14 cellular contexts compared by ENCODE assay signal in the genomic region with DNA sequence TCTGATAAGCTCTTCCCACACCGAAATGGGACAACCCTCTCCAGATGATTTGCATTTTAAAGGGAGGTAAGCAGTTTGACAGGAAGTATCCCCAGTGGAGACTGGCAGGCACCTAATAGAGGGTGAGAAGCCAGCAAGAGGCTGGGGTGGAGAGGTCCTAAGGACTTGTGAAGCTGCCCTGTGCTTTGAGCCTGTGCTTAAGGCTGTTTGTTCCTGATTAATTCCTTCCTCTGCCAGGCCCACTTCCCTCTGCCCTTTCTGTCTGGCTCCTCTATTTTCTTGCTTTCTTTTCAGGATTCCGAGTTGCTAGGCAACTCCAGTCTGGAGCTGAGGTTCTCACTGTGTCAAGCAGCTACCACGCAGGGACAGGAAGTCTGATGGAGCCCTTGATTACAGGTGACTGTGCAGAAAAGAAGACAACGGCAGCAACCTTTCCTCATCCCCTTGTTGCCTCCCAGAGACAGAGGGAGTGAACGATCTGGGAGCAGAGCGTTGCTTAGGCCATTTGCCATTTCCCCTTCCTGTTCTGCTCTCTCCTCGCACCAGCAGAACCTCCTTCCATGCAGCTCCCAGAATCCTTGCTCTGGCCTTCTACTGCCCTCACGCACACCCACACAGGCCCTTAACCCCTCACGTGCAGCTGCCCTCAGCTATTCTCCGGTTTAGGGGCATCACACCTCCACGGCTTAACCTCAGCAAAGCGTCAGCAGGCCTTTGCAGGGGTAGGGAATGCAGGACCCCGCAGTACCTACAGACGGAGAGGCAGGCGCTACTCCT.
A peak's percentile ranks its signal among the peaks of the same experiment; 100 is the strongest.
DNase-seq lines count a peak whose midpoint lies in the region; ATAC-seq lines count a peak whose summit lies in the region.
"Had no signal": no experiment of that assay in that cellular context is flagged by ENCODE, and none has a peak within 500 bp of the region (broad histone marks: within the 10 kb centered on the region; RNA-seq: fewer than 3 reads in every experiment).

No MANE protein-coding gene starts in this region.

- H3K9me3 ChIP-seq in neuronal stem cell (replicated peaks in 1 of 2; ENCODE audit: control insufficient read depth in 2 of 2, insufficient read depth in 1 of 2, low read depth in 1 of 2, low read length in 2 of 2), result no peaks in the 10 kb centered on the region
- H3K9me3 ChIP-seq: pancreas had no signal

- H3K27ac ChIP-seq in neuronal stem cell (replicated peaks; ENCODE audit: low read length), result peak overlapping the region; percentile 52
- H3K27ac ChIP-seq: C4-2B, HL-60, pancreas had no signal

- no peaks in the 10 kb centered on the region for H3K79me1 ChIP-seq in neuronal stem cell (ENCODE audit: low read depth, low read length)

- no peaks in the 10 kb centered on the region for H3K36me3 ChIP-seq in neuronal stem cell (replicated peaks in 1 of 2; ENCODE audit: control insufficient read depth in 2 of 2, insufficient read depth in 2 of 2, low read length in 2 of 2)
- H3K36me3 ChIP-seq: pancreas had no signal

- peak overlapping the region; percentile 79 for H2BK15ac ChIP-seq in neuronal stem cell (ENCODE audit: low read length)

- ATAC-seq in HG02870 (IDR thresholded peaks at IDR 0.05; ENCODE audit: unreplicated experiment), result no peak
- ATAC-seq: left cardiac atrium; stimulated activated naive B cell treated with anti-CD40 and anti-IgM and Interleukin-4, amounts not matched to agents 10 μg/mL and 1 μg/mL and 100 μg/mL, for 72 hours had no signal

- peak overlapping the region; percentile 93 for H2BK12ac ChIP-seq in neuronal stem cell (ENCODE audit: low read length)

- peak overlapping the region; percentile 60 for H4K91ac ChIP-seq in neuronal stem cell (ENCODE audit: low read depth, low read length, poor library complexity)

- H2BK120ac ChIP-seq in neuronal stem cell (ENCODE audit: low read depth, low read length), result no peak overlapping the region

- peak overlapping the region; percentile 33 for H4K8ac ChIP-seq in neuronal stem cell (ENCODE audit: low read depth, low read length)

- WGBS in neuronal stem cell (ENCODE audit: extremely low coverage in 2 of 2, insufficient read length in 2 of 2, insufficient replicate concordance in 1 of 2), 2 donors, result no CpG with 5 or more reads among the region's 15 CpGs

- no peaks in the 10 kb centered on the region for H3K27me3 ChIP-seq in neuronal stem cell (ENCODE audit: control insufficient read depth in 3 of 3, insufficient read depth in 3 of 3, low read depth in 1 of 3, low read length in 3 of 3)
- H3K27me3 ChIP-seq: pancreas had no signal

- H3K18ac ChIP-seq in neuronal stem cell (ENCODE audit: low read length), result peak overlapping the region; percentile 90

- H3K23ac ChIP-seq in neuronal stem cell (ENCODE audit: low read depth, low read length, poor library complexity), result peak overlapping the region; percentile 8

- H3K4ac ChIP-seq in neuronal stem cell (ENCODE audit: low read length), result no peak overlapping the region

- no peak overlapping the region for H3K4me3 ChIP-seq in neuronal stem cell (ENCODE audit: low read length in 2 of 2)
- H3K4me3 ChIP-seq: pancreas had no signal

- no peak overlapping the region for H2BK5ac ChIP-seq in neuronal stem cell (ENCODE audit: low read length)

- H3K4me1 ChIP-seq in neuronal stem cell (ENCODE audit: control insufficient read depth in 2 of 2, insufficient read depth in 1 of 2, low read depth in 1 of 2, low read length in 2 of 2), result peaks cover 7 to 12% of the 10 kb centered on the region in 2 donors
- H3K4me1 ChIP-seq: pancreas had no signal

- DNase-seq in H4 (ENCODE audit: low spot score) (peak; percentile 23), NCI-H2107 (lab: John Stamatoyannopoulos, UW) (peak; percentile 36), ecto neural progenitor cell (ENCODE audit: low spot score) (peak; percentile 52), neuronal stem cell (ENCODE audit: low spot score) (peak; percentile 43), HUDEP-2 (lab: John Stamatoyannopoulos, UW; ENCODE audit: unreplicated experiment in 76 of 76) (no peak), HPDE6-E6E7 (ENCODE audit: extremely low spot score) (no peak), amniotic stem cell (lab: John Stamatoyannopoulos, UW) (no peak)
- DNase-seq: activated CD8-positive, alpha-beta memory T cell treated with anti-CD3 and anti-CD28 coated beads, Interleukin-2, amount 50 U/mL, for 4 hours; left cardiac atrium; pancreas; stimulated activated naive B cell treated with anti-CD40 and anti-IgM and Interleukin-4, amounts not matched to agents 10 μg/mL and 1 μg/mL and 100 μg/mL, for 72 hours had no signal

- peak overlapping the region; percentile 86 for H3K14ac ChIP-seq in neuronal stem cell (ENCODE audit: low read length)

- no peak overlapping the region for H3K9ac ChIP-seq in neuronal stem cell (ENCODE audit: low read depth, low read length, poor library complexity)

- H3K4me2 ChIP-seq in neuronal stem cell (ENCODE audit: insufficient read depth, low read length, poor library complexity, severe bottlenecking), result no peak overlapping the region

- H2AFZ ChIP-seq in neuronal stem cell (ENCODE audit: low read length), result peak overlapping the region; percentile 60

- H2AK5ac ChIP-seq in neuronal stem cell (ENCODE audit: low read depth, low read length), result no peak overlapping the region

Comparison
In these comparisons a context has a peak if more than half of its experiments do, and no peak if none do; other contexts are left out.
1. DNase-seq: peak in H4 (single experiment), NCI-H2107 (single experiment), ecto neural progenitor cell (single experiment) and neuronal stem cell (single experiment); none in HUDEP-2 (0 of 76), HPDE6-E6E7 (single experiment) and amniotic stem cell (single experiment).